13 cellular contexts compared by ENCODE assay signal in genomic region chr7:5394264-5395105, GRCh38. TPM values are rescaled to one million over a fixed set of nuclear protein-coding genes. Genes with fewer than 3 reads are reported as not detected.
A peak's percentile ranks its signal among the peaks of the same experiment; 100 is the strongest.
DNase-seq lines count a peak whose midpoint lies in the region; ATAC-seq and TF ChIP-seq lines count a peak whose summit lies in the region.
"Had no signal": no experiment of that assay in that cellular context is flagged by ENCODE, and none has a peak within 500 bp of the region (broad histone marks: within the 10 kb centered on the region; RNA-seq: fewer than 3 reads in every experiment).

No MANE protein-coding gene starts in this region.

- no peak overlapping the region for H3K9ac ChIP-seq in neuronal stem cell (ENCODE audit: low read depth, low read length, poor library complexity)

- H3K4me3 Mint-ChIP-seq in CD4-positive, alpha-beta T cell: peak overlapping the region; percentile 65
- no peak overlapping the region for H3K4me3 Mint-ChIP-seq in brain

- no CpG with 5 or more reads among the region's 33 CpGs for WGBS in neuronal stem cell (ENCODE audit: extremely low coverage in 2 of 2, insufficient read length in 2 of 2, insufficient replicate concordance in 1 of 2), 2 donors
- 67 to 68% methylated on average over 4 to 5 of the region's 33 CpGs for WGBS in thyroid gland, 2 donors

- H2BK5ac ChIP-seq in neuronal stem cell (ENCODE audit: low read length): no peak overlapping the region

- TF ChIP-seq POLR2A in thyroid gland (IDR thresholded peaks at IDR 0.05): no peak

- H3K9me3 ChIP-seq in CD4-positive, alpha-beta T cell (ENCODE audit: control insufficient read depth, low read length): no peaks in the 10 kb centered on the region
- H3K9me3 ChIP-seq in DOHH2 (ENCODE audit: control insufficient read depth, insufficient read depth, low read length) (no peaks in the 10 kb centered on the region), neuronal stem cell (replicated peaks in 1 of 2; ENCODE audit: control insufficient read depth in 2 of 2, insufficient read depth in 1 of 2, low read depth in 1 of 2, low read length in 2 of 2) (no peaks in the 10 kb centered on the region), thyroid gland (no peaks in the 10 kb centered on the region)
- H3K9me3 ChIP-seq: testis had no signal

- no peak overlapping the region for H2AK5ac ChIP-seq in neuronal stem cell (ENCODE audit: low read depth, low read length)

- H3K36me3 ChIP-seq in DOHH2 (ENCODE audit: control insufficient read depth, low read length): peaks cover 26% of the 10 kb centered on the region
- H3K36me3 ChIP-seq in neuronal stem cell (replicated peaks in 1 of 2; ENCODE audit: control insufficient read depth in 2 of 2, insufficient read depth in 2 of 2, low read length in 2 of 2): peaks cover 17 to 74% of the 10 kb centered on the region in 2 donors
- H3K36me3 ChIP-seq in thyroid gland: peaks cover 11 to 23% of the 10 kb centered on the region in 2 donors

- H3K4ac ChIP-seq in neuronal stem cell (ENCODE audit: low read length): no peak overlapping the region

- no peak overlapping the region for H2BK12ac ChIP-seq in neuronal stem cell (ENCODE audit: low read length)

- no peak overlapping the region for H3K27ac Mint-ChIP-seq in CD4-positive, alpha-beta T cell
- H3K27ac Mint-ChIP-seq in brain: peak overlapping the region in 3 of 5 experiments; percentile 6 to 45 (median 43)
- H3K27ac Mint-ChIP-seq: activated CD4-positive, alpha-beta memory T cell treated with anti-CD3 and anti-CD28 coated beads for 36 hours had no signal

- no peak overlapping the region for H4K91ac ChIP-seq in neuronal stem cell (ENCODE audit: low read depth, low read length, poor library complexity)

- CTCF ChIA-PET in CD4-positive, alpha-beta T cell (lab: Charles Lee): no interaction called here

- H3K27me3 Mint-ChIP-seq in CD4-positive, alpha-beta T cell: no peaks in the 10 kb centered on the region
- no peaks in the 10 kb centered on the region for H3K27me3 Mint-ChIP-seq in brain
- H3K27me3 Mint-ChIP-seq: activated CD4-positive, alpha-beta memory T cell treated with anti-CD3 and anti-CD28 coated beads for 36 hours had no signal

- H3K27me3 ChIP-seq in CD4-positive, alpha-beta T cell (ENCODE audit: control insufficient read depth, insufficient read depth, low read length): no peaks in the 10 kb centered on the region
- no peaks in the 10 kb centered on the region for H3K27me3 ChIP-seq in DOHH2 (ENCODE audit: control insufficient read depth, low read length)
- no peaks in the 10 kb centered on the region for H3K27me3 ChIP-seq in neuronal stem cell (ENCODE audit: control insufficient read depth in 3 of 3, insufficient read depth in 3 of 3, low read depth in 1 of 3, low read length in 3 of 3)
- H3K27me3 ChIP-seq in thyroid gland: no peaks in the 10 kb centered on the region
- H3K27me3 ChIP-seq: testis had no signal

- no peak overlapping the region for H2AFZ ChIP-seq in neuronal stem cell (ENCODE audit: low read length)

- H2BK120ac ChIP-seq in neuronal stem cell (ENCODE audit: low read depth, low read length): no peak overlapping the region

- H3K4me1 ChIP-seq in DOHH2 (ENCODE audit: control insufficient read depth, low read length): peaks cover 20% of the 10 kb centered on the region
- no peaks in the 10 kb centered on the region for H3K4me1 ChIP-seq in neuronal stem cell (ENCODE audit: control insufficient read depth in 2 of 2, insufficient read depth in 1 of 2, low read depth in 1 of 2, low read length in 2 of 2)
- H3K4me1 ChIP-seq in thyroid gland: peaks cover 0 to 18% of the 10 kb centered on the region in 2 donors
- H3K4me1 ChIP-seq: testis had no signal

- H3K14ac ChIP-seq in neuronal stem cell (ENCODE audit: low read length): peak overlapping the region; percentile 31

- H3K4me1 Mint-ChIP-seq in CD4-positive, alpha-beta T cell (ENCODE audit: low read depth): peaks cover 25% of the 10 kb centered on the region
- peaks cover 5% of the 10 kb centered on the region for H3K4me1 Mint-ChIP-seq in brain

- no peaks in the 10 kb centered on the region for H3K9me3 Mint-ChIP-seq in CD4-positive, alpha-beta T cell
- no peaks in the 10 kb centered on the region for H3K9me3 Mint-ChIP-seq in brain
- H3K9me3 Mint-ChIP-seq: activated CD4-positive, alpha-beta memory T cell treated with anti-CD3 and anti-CD28 coated beads for 36 hours had no signal

- H3K18ac ChIP-seq in neuronal stem cell (ENCODE audit: low read length): no peak overlapping the region

- no peak for DNase-seq in CD4-positive, alpha-beta T cell
- DNase-seq in neuronal stem cell (ENCODE audit: low spot score) (no peak), activated gamma-delta T cell (lab: John Stamatoyannopoulos, UW) (no peak), thyroid gland (no peak)
- DNase-seq: activated CD4-positive, alpha-beta memory T cell treated with anti-CD3 and anti-CD28 coated beads for 36 hours; activated gamma-delta T cell treated with Interleukin-2 at 50 U/mL for 16 hours; GF-D8; NCI-H2107; SHP77; testis had no signal

- intact Hi-C loops in CD4-positive, alpha-beta T cell (cut with DNase I, micrococcal nuclease): loop anchor here (10.0 kb wide), 2 partner anchors 300 to 310 kb away; no protein-coding TSS in a partner anchor
- intact Hi-C loops in thyroid gland (cut with DNase I): no loop called here

- H3K79me2 ChIP-seq in DOHH2 (ENCODE audit: control insufficient read depth, low read length): peaks cover 28% of the 10 kb centered on the region

- TF ChIP-seq CTCF in CD4-positive, alpha-beta T cell (IDR thresholded peaks at IDR 0.05): no peak
- no peak for TF ChIP-seq CTCF in DOHH2 (IDR thresholded peaks at IDR 0.05; ENCODE audit: low read depth, low read length, poor library complexity, severe bottlenecking)
- TF ChIP-seq CTCF in brain (conservative IDR thresholded peaks at IDR 0.05): no peak
- TF ChIP-seq CTCF in thyroid gland (IDR thresholded peaks at IDR 0.05): no peak

- H3K4me2 ChIP-seq in DOHH2 (ENCODE audit: low read length): peak overlapping the region; percentile 21; the same call in 1 of the 2 replicates
- H3K4me2 ChIP-seq in neuronal stem cell (ENCODE audit: insufficient read depth, low read length, poor library complexity, severe bottlenecking): no peak overlapping the region

- H2BK15ac ChIP-seq in neuronal stem cell (ENCODE audit: low read length): no peak overlapping the region

- H3K4me3 ChIP-seq in DOHH2 (ENCODE audit: low read length) (no peak overlapping the region), neuronal stem cell (ENCODE audit: low read length in 2 of 2) (no peak overlapping the region), thyroid gland (replicated peaks in 1 of 3) (no peak overlapping the region)
- H3K4me3 ChIP-seq: testis had no signal

- peaks cover 27% of the 10 kb centered on the region for H3K79me1 ChIP-seq in neuronal stem cell (ENCODE audit: low read depth, low read length)

- POLR2A ChIA-PET in CD4-positive, alpha-beta T cell (lab: Charles Lee): no interaction called here

- no peaks in the 10 kb centered on the region for H3F3A ChIP-seq in DOHH2 (ENCODE audit: control insufficient read depth, insufficient read depth)

- ATAC-seq in CD4-positive, alpha-beta T cell (ENCODE audit: poor library complexity): no peak
- no peak for ATAC-seq in GM21825 (IDR thresholded peaks at IDR 0.05; ENCODE audit: unreplicated experiment)

- H4K20me1 ChIP-seq in DOHH2 (ENCODE audit: control insufficient read depth, insufficient read depth, low read depth, low read length): peaks cover 9% of the 10 kb centered on the region; the same call in 1 of the 2 replicates

- H3K27ac ChIP-seq in CD4-positive, alpha-beta T cell (ENCODE audit: low read depth, low read length): no peak overlapping the region
- no peak overlapping the region for H3K27ac ChIP-seq in DOHH2 (ENCODE audit: low read depth, low read length)
- H3K27ac ChIP-seq in neuronal stem cell (replicated peaks; ENCODE audit: low read length): no peak overlapping the region
- H3K27ac ChIP-seq in thyroid gland: no peak overlapping the region
- H3K27ac ChIP-seq: testis had no signal

- no peaks in the 10 kb centered on the region for H3K9me2 ChIP-seq in DOHH2 (replicated peaks; ENCODE audit: control insufficient read depth, low read length)

- H3K23ac ChIP-seq in neuronal stem cell (ENCODE audit: low read depth, low read length, poor library complexity): peak overlapping the region; percentile 95

- peak overlapping the region; percentile 48 for H4K8ac ChIP-seq in neuronal stem cell (ENCODE audit: low read depth, low read length)

- H3K36me3 Mint-ChIP-seq in CD4-positive, alpha-beta T cell (ENCODE audit: low read depth): peaks cover 51% of the 10 kb centered on the region
- H3K36me3 Mint-ChIP-seq in brain: peaks cover 67% of the 10 kb centered on the region

RNA-seq across cellular contexts. Expression of gene TNRC18, which starts 29.1 kb away (rescaled TPM):
- 10 to 100 TPM; 69.9 TPM for total RNA-seq in CD4-positive, alpha-beta T cell
- polyA plus RNA-seq in brain (ENCODE audit: insufficient read depth, low read depth, low replicate concordance): 36.8 TPM
- 33.6 TPM for polyA plus RNA-seq in neuronal stem cell (2013, experiment 1 of 2)
- polyA plus RNA-seq in neuronal stem cell (2013, experiment 2 of 2): 37.1 TPM
- total RNA-seq in thyroid gland: 100 to 1,000 TPM in 2 of 4 donors, 10 to 100 TPM in 2; 47.0 to 173 (median 94.8) TPM
